In genomic region chr20:44736170-44737021, GRCh38 we compare ENCODE assay signal across 8 cellular contexts. TPM values are rescaled to one million over a fixed set of nuclear protein-coding genes. Genes with fewer than 3 reads are reported as not detected.
DNase-seq lines count a peak whose midpoint lies in the region; ATAC-seq, FAIRE-seq and TF ChIP-seq lines count a peak whose summit lies in the region.

No MANE protein-coding gene starts in this region.

- no peaks in the 10 kb centered on the region for H3K27me3 ChIP-seq in A673 (replicated peaks; ENCODE audit: insufficient read depth, low read depth, low read length, poor library complexity)
- no peaks in the 10 kb centered on the region for H3K27me3 ChIP-seq in trophoblast cell (ENCODE audit: insufficient read depth, low read length)

- H3K9ac ChIP-seq in trophoblast cell (ENCODE audit: low read length), result no peak overlapping the region

- H3K79me2 ChIP-seq in trophoblast cell (ENCODE audit: control insufficient read depth, insufficient read depth, low read length, poor library complexity), result no peaks in the 10 kb centered on the region

- H3K4me3 ChIP-seq in A673 (ENCODE audit: low read depth, low read length, poor library complexity, severe bottlenecking) (no peak overlapping the region), trophoblast cell (ENCODE audit: low read depth, low read length) (no peak overlapping the region)

- no peak for TF ChIP-seq POLR2A in GM12892 (IDR thresholded peaks at IDR 0.05; ENCODE audit: low read depth, low read length)

- peak; percentile 33; the same call in 1 of the 2 replicates for TF ChIP-seq CTCF in A673 (conservative IDR thresholded peaks at IDR 0.05; ENCODE audit: low read depth, low read length)

- H3K36me3 Mint-ChIP-seq in activated T-helper 1 cell treated with anti-CD3 and anti-CD28 coated beads, Interleukin-12 subunit alpha, Interleukin-12 subunit beta, Interleukin-2, Interleukin-4 antibody, amounts not matched to agents 30 ng/mL and 10 ng/mL and 1 ng/mL, durations not matched to agents 14 hours and 24 hours and 36 hours (ENCODE audit: low read depth), result peaks cover 5% of the 10 kb centered on the region

- peaks cover 2% of the 10 kb centered on the region for H3K27me3 Mint-ChIP-seq in activated T-helper 1 cell treated with anti-CD3 and anti-CD28 coated beads, Interleukin-12 subunit alpha, Interleukin-12 subunit beta, Interleukin-2, Interleukin-4 antibody, amounts not matched to agents 30 ng/mL and 10 ng/mL and 1 ng/mL, durations not matched to agents 14 hours and 24 hours and 36 hours (ENCODE audit: insufficient read depth)

- H4K91ac ChIP-seq in trophoblast cell (ENCODE audit: low read depth, low read length), result peak overlapping the region; percentile 4

- H3K79me1 ChIP-seq in trophoblast cell (ENCODE audit: low read length), result no peaks in the 10 kb centered on the region

- H3K27ac Mint-ChIP-seq in activated T-helper 1 cell treated with anti-CD3 and anti-CD28 coated beads, Interleukin-12 subunit alpha, Interleukin-12 subunit beta, Interleukin-2, Interleukin-4 antibody, amounts not matched to agents 30 ng/mL and 10 ng/mL and 1 ng/mL, durations not matched to agents 14 hours and 24 hours and 36 hours, result no peak overlapping the region

- no peak overlapping the region for H3K4ac ChIP-seq in trophoblast cell (ENCODE audit: low read depth, low read length)

- intact Hi-C loops in A673 (cut with micrococcal nuclease; ENCODE audit: unreplicated experiment), result loop anchor here (10.0 kb wide), 1 partner anchor 522 kb away; the partner anchor contains the start of gene OSER1
- intact Hi-C loops in activated T-helper 1 cell treated with anti-CD3 and anti-CD28 coated beads, Interleukin-12 subunit alpha, Interleukin-12 subunit beta, Interleukin-2, Interleukin-4 antibody, amounts not matched to agents 30 ng/mL and 10 ng/mL and 1 ng/mL, durations not matched to agents 14 hours and 24 hours and 36 hours (cut with micrococcal nuclease), result loop anchor here (1.0 to 10.0 kb wide), 3 partner anchors 124 to 212 kb away; partner anchors contain the start of genes SERINC3 and YWHAB

- no peak overlapping the region for H2AFZ ChIP-seq in trophoblast cell (ENCODE audit: insufficient read depth, low read length, poor library complexity)

- H3K9me3 Mint-ChIP-seq in activated T-helper 1 cell treated with anti-CD3 and anti-CD28 coated beads, Interleukin-12 subunit alpha, Interleukin-12 subunit beta, Interleukin-2, Interleukin-4 antibody, amounts not matched to agents 30 ng/mL and 10 ng/mL and 1 ng/mL, durations not matched to agents 14 hours and 24 hours and 36 hours, result peaks cover 13% of the 10 kb centered on the region

- H3K18ac ChIP-seq in trophoblast cell (ENCODE audit: low read length), result no peak overlapping the region

- no CpG with 5 or more reads among the region's 6 CpGs for WGBS in trophoblast cell (ENCODE audit: extremely low coverage, insufficient coverage, insufficient read length)

- H3K27ac ChIP-seq in A673 (ENCODE audit: low read depth, low read length, poor library complexity, severe bottlenecking) (no peak overlapping the region), trophoblast cell (ENCODE audit: low read depth, low read length) (no peak overlapping the region)

- DNase-seq in A673 (ENCODE audit: low spot score) (peak; percentile 95), GDM1 (lab: John Stamatoyannopoulos, UW) (peak; percentile 44), NCI-H226 (peak; percentile 82), glomerular endothelial cell (ENCODE audit: extremely low read depth, low read depth, low spot score) (peak; percentile 74), trophoblast cell (peak; percentile 65 to 85), GM12892 (ENCODE audit: insufficient read length) (no peak)
- no peak for DNase-seq in activated T-helper 1 cell treated with anti-CD3 and anti-CD28 coated beads, Interleukin-12 subunit alpha, Interleukin-12 subunit beta, Interleukin-2, Interleukin-4 antibody, amounts not matched to agents 30 ng/mL and 10 ng/mL and 1 ng/mL, durations not matched to agents 14 hours and 24 hours and 36 hours (ENCODE audit: low spot score)

- H2AK5ac ChIP-seq in trophoblast cell (ENCODE audit: low read length), result no peak overlapping the region

- no peak overlapping the region for H3K4me2 ChIP-seq in trophoblast cell (ENCODE audit: low read length)

- peaks cover 49% of the 10 kb centered on the region for H3K4me1 Mint-ChIP-seq in activated T-helper 1 cell treated with anti-CD3 and anti-CD28 coated beads, Interleukin-12 subunit alpha, Interleukin-12 subunit beta, Interleukin-2, Interleukin-4 antibody, amounts not matched to agents 30 ng/mL and 10 ng/mL and 1 ng/mL, durations not matched to agents 14 hours and 24 hours and 36 hours (ENCODE audit: low read depth)

- H2BK5ac ChIP-seq in trophoblast cell (ENCODE audit: low read depth, low read length, poor library complexity), result no peak overlapping the region

- ATAC-seq in GM21528 (IDR thresholded peaks at IDR 0.05; ENCODE audit: low FRiP score, unreplicated experiment), result no peak

- peak overlapping the region; percentile 30 for H4K8ac ChIP-seq in trophoblast cell (ENCODE audit: low read depth, low read length)

- no peak overlapping the region for H3K23ac ChIP-seq in trophoblast cell (ENCODE audit: low read length)

- H4K12ac ChIP-seq in trophoblast cell (ENCODE audit: low read depth, low read length), result peak overlapping the region; percentile 0

- POLR2A ChIA-PET in A673 (lab: Charles Lee; ENCODE audit: low non-redundant PET), result no interaction called here

- H3K4me3 Mint-ChIP-seq in activated T-helper 1 cell treated with anti-CD3 and anti-CD28 coated beads, Interleukin-12 subunit alpha, Interleukin-12 subunit beta, Interleukin-2, Interleukin-4 antibody, amounts not matched to agents 30 ng/mL and 10 ng/mL and 1 ng/mL, durations not matched to agents 14 hours and 24 hours and 36 hours, result peak overlapping the region; percentile 64

- no peaks in the 10 kb centered on the region for H3K9me3 ChIP-seq in A673 (ENCODE audit: low read depth, low read length, poor library complexity, severe bottlenecking)
- H3K9me3 ChIP-seq in trophoblast cell (ENCODE audit: insufficient read depth, low read depth, low read length), result peaks cover 3% of the 10 kb centered on the region

- no TSS peak for BruUV-seq in A673 (replicated peaks; lab: Mats Ljungman, UMichigan)

- no peak overlapping the region for H3K14ac ChIP-seq in trophoblast cell (ENCODE audit: low read length)

- CTCF ChIA-PET in A673 (lab: Charles Lee), result interaction anchor here (1.4 kb wide), 1 partner anchor 11 kb away, joined by 3 read pairs; no protein-coding TSS in a partner anchor

- no peak overlapping the region for H2BK12ac ChIP-seq in trophoblast cell (ENCODE audit: low read length)

- H2BK120ac ChIP-seq in trophoblast cell (ENCODE audit: insufficient read depth, low read length, poor library complexity), result no peak overlapping the region

- H3K36me3 ChIP-seq in A673 (ENCODE audit: insufficient read depth, low read length, poor library complexity, severe bottlenecking) (no peaks in the 10 kb centered on the region), trophoblast cell (ENCODE audit: control insufficient read depth in 1 of 2, insufficient read depth in 2 of 2, low read length in 2 of 2) (no peaks in the 10 kb centered on the region)

- H3K4me1 ChIP-seq in A673 (ENCODE audit: insufficient read depth, low read length, poor library complexity, severe bottlenecking) (peaks cover 12% of the 10 kb centered on the region), trophoblast cell (ENCODE audit: control insufficient read depth in 1 of 2, insufficient read depth in 2 of 2, low read length in 2 of 2) (peaks cover 0 to 2% of the 10 kb centered on the region in 2 experiments)

- FAIRE-seq in GM12892 (lab: Jason Lieb, UNC), result no peak

RNA-seq across cellular contexts. Expression of gene KCNK15, which starts 9.3 kb away (rescaled TPM):
- not detected in 2 replicates for total RNA-seq in A673 (2021)
- 1.1 TPM in 2 replicates for total RNA-seq in activated T-helper 1 cell treated with anti-CD3 and anti-CD28 coated beads, Interleukin-12 subunit alpha, Interleukin-12 subunit beta, Interleukin-2, Interleukin-4 antibody, amounts not matched to agents 30 ng/mL and 10 ng/mL and 1 ng/mL, durations not matched to agents 14 hours and 24 hours and 36 hours
- total RNA-seq in glomerular endothelial cell, result 0.35 TPM in 1 of 2 replicates, not detected in the other
- polyA plus RNA-seq in trophoblast cell (2013), result not detected in 2 replicates
- not detected for polyA plus RNA-seq in GM12892 (2012; ENCODE audit: missing spikeins)

RNA-seq across cellular contexts. Expression of gene CCN5, which starts 21.2 kb away (rescaled TPM):
- total RNA-seq in A673 (2021) (not detected in 2 replicates), glomerular endothelial cell (not detected in 2 replicates)
- total RNA-seq in activated T-helper 1 cell treated with anti-CD3 and anti-CD28 coated beads, Interleukin-12 subunit alpha, Interleukin-12 subunit beta, Interleukin-2, Interleukin-4 antibody, amounts not matched to agents 30 ng/mL and 10 ng/mL and 1 ng/mL, durations not matched to agents 14 hours and 24 hours and 36 hours, result not detected in 2 replicates
- not detected in 2 replicates for polyA plus RNA-seq in trophoblast cell (2013)
- not detected for polyA plus RNA-seq in GM12892 (2012; ENCODE audit: missing spikeins)

Comparison
In these comparisons a context has a peak if more than half of its experiments do, and no peak if none do; other contexts are left out.
1. DNase-seq: peak in A673 (single experiment), GDM1 (single experiment), NCI-H226 (single experiment), glomerular endothelial cell (single experiment) and trophoblast cell (2 of 2); none in activated T-helper 1 cell treated with anti-CD3 and anti-CD28 coated beads, Interleukin-12 subunit alpha, Interleukin-12 subunit beta, Interleukin-2, Interleukin-4 antibody, amounts not matched to agents 30 ng/mL and 10 ng/mL and 1 ng/mL, durations not matched to agents 14 hours and 24 hours and 36 hours (single experiment) and GM12892 (single experiment).